26 cellular contexts compared by ENCODE assay signal in genomic region chr10:85986777-85987176, GRCh38.
DNase-seq lines count a peak whose midpoint lies in the region; ATAC-seq, FAIRE-seq and TF ChIP-seq lines count a peak whose summit lies in the region.
"Had no signal": no experiment of that assay in that cellular context is flagged by ENCODE, and none has a peak within 500 bp of the region (broad histone marks: within the 10 kb centered on the region; RNA-seq: fewer than 3 reads in every experiment).

No MANE protein-coding gene starts in this region.

- H3K27me3 Mint-ChIP-seq in CD8-positive, alpha-beta T cell (ENCODE audit: low read depth), result peaks cover 11% of the 10 kb centered on the region

- TF ChIP-seq POLR2A in H54 (IDR thresholded peaks at IDR 0.05; ENCODE audit: low read depth, low read length), result no peak

- CTCF ChIA-PET in CD8-positive, alpha-beta T cell (lab: Charles Lee), result no interaction called here

- H3K36me3 ChIP-seq in RWPE2 (ENCODE audit: low read depth), result no peaks in the 10 kb centered on the region
- no peaks in the 10 kb centered on the region for H3K36me3 ChIP-seq in keratinocyte (ENCODE audit: control insufficient read depth in 2 of 2, extremely low read depth in 1 of 2, insufficient read depth in 2 of 2, low read length in 2 of 2)
- no peaks in the 10 kb centered on the region for H3K36me3 ChIP-seq in CD8-positive, alpha-beta T cell (ENCODE audit: insufficient read depth, low read length)

- H3K27ac Mint-ChIP-seq in CD8-positive, alpha-beta T cell, result no peak overlapping the region
- H3K27ac Mint-ChIP-seq: B cell had no signal

- no peaks in the 10 kb centered on the region for H4K20me1 ChIP-seq in keratinocyte (ENCODE audit: control insufficient read depth, extremely low read depth, insufficient read depth, low read length)

- H3K36me3 Mint-ChIP-seq in CD8-positive, alpha-beta T cell, result no peaks in the 10 kb centered on the region

- H3K9ac ChIP-seq in keratinocyte (ENCODE audit: control insufficient read depth, extremely low read depth, insufficient read depth, low read length), result no peak overlapping the region

- FAIRE-seq in H54 (lab: Jason Lieb, UNC), result no peak
- FAIRE-seq in keratinocyte (lab: Jason Lieb, UNC), result peak; percentile 49
- FAIRE-seq: GM12892, GM19239, HTR-8/SVneo, K562 had no signal

- H3K27me3 ChIP-seq in RWPE2 (ENCODE audit: insufficient read depth, poor library complexity, severe bottlenecking) (no peaks in the 10 kb centered on the region), keratinocyte (ENCODE audit: control insufficient read depth, extremely low read depth, insufficient read depth, low read length) (no peaks in the 10 kb centered on the region)
- H3K27me3 ChIP-seq in CD8-positive, alpha-beta T cell (ENCODE audit: insufficient read depth, low read length), result no peaks in the 10 kb centered on the region

- H3K79me2 ChIP-seq in keratinocyte (ENCODE audit: control insufficient read depth, insufficient read depth, low read length), result no peaks in the 10 kb centered on the region

- intact Hi-C loops in CD8-positive, alpha-beta T cell (cut with DNase I, micrococcal nuclease), result no loop called here

- H3K9me3 ChIP-seq in RWPE2 (ENCODE audit: severe bottlenecking), result no peaks in the 10 kb centered on the region
- H3K9me3 ChIP-seq in keratinocyte (ENCODE audit: control insufficient read depth, low read depth, low read length), result no peaks in the 10 kb centered on the region
- H3K9me3 ChIP-seq in CD8-positive, alpha-beta T cell (ENCODE audit: low read length), result no peaks in the 10 kb centered on the region

- H3K9me1 ChIP-seq in keratinocyte (ENCODE audit: control insufficient read depth, extremely low read depth, insufficient read depth, low read length), result no peaks in the 10 kb centered on the region

- peak; percentile 80 for ATAC-seq in RWPE2 (ENCODE audit: low read depth)
- no peak for ATAC-seq in CD8-positive, alpha-beta T cell
- ATAC-seq: K562 had no signal

- TF ChIP-seq CTCF in RWPE2 (IDR thresholded peaks at IDR 0.05; ENCODE audit: poor library complexity, severe bottlenecking) (no peak), keratinocyte (optimal IDR thresholded peaks at IDR 0.05 in 1 of 3, IDR thresholded peaks at IDR 0.05 in 1 of 3, conservative IDR thresholded peaks at IDR 0.05 in 1 of 3; ENCODE audit: extremely low read depth in 1 of 3, insufficient read depth in 2 of 3, low read length in 3 of 3) (no peak)
- no peak for TF ChIP-seq CTCF in CD8-positive, alpha-beta T cell (IDR thresholded peaks at IDR 0.05)

- POLR2A ChIA-PET in CD8-positive, alpha-beta T cell (lab: Charles Lee), result no interaction called here

- no peak overlapping the region for H3K4me3 Mint-ChIP-seq in CD8-positive, alpha-beta T cell
- H3K4me3 Mint-ChIP-seq: B cell had no signal

- H3K4me1 Mint-ChIP-seq in CD8-positive, alpha-beta T cell (ENCODE audit: low read depth), result no peaks in the 10 kb centered on the region
- H3K4me1 Mint-ChIP-seq: B cell had no signal

- no peak overlapping the region for H3K27ac ChIP-seq in RWPE2 (ENCODE audit: poor library complexity, severe bottlenecking)
- no peak overlapping the region for H3K27ac ChIP-seq in keratinocyte (ENCODE audit: control insufficient read depth, insufficient read depth, low read length)
- no peak overlapping the region for H3K27ac ChIP-seq in CD8-positive, alpha-beta T cell (ENCODE audit: low read depth, low read length)
- H3K27ac ChIP-seq: C4-2B, PC-9, SK-N-MC had no signal

- H3K4me2 ChIP-seq in keratinocyte (ENCODE audit: control insufficient read depth, extremely low read depth, insufficient read depth, low read depth, low read length), result no peak overlapping the region
- H3K4me2 ChIP-seq: PC-9 had no signal

- H3K4me1 ChIP-seq in RWPE2 (ENCODE audit: insufficient read depth, poor library complexity, severe bottlenecking) (no peaks in the 10 kb centered on the region), keratinocyte (ENCODE audit: control insufficient read depth, extremely low read depth, insufficient read depth, low read length) (no peaks in the 10 kb centered on the region)
- no peaks in the 10 kb centered on the region for H3K4me1 ChIP-seq in CD8-positive, alpha-beta T cell (ENCODE audit: insufficient read depth, low read length)

- dilution Hi-C loops in keratinocyte (cut with MboI; ENCODE audit: extremely low pct_ligation_motif_present, low sequenced_read_pairs), result no loop called here

- H3K9me3 Mint-ChIP-seq in CD8-positive, alpha-beta T cell, result no peaks in the 10 kb centered on the region

- no peak overlapping the region for H2AFZ ChIP-seq in keratinocyte (ENCODE audit: control insufficient read depth, low read length)
- H2AFZ ChIP-seq: PC-9 had no signal

- no peak overlapping the region for H3K4me3 ChIP-seq in RWPE2 (ENCODE audit: severe bottlenecking)
- no peak overlapping the region for H3K4me3 ChIP-seq in keratinocyte (ENCODE audit: control insufficient read depth in 2 of 3, extremely low read depth in 1 of 3, insufficient read depth in 2 of 3, low read depth in 1 of 3, low read length in 3 of 3)
- no peak overlapping the region for H3K4me3 ChIP-seq in CD8-positive, alpha-beta T cell (ENCODE audit: low read depth, low read length)
- H3K4me3 ChIP-seq: K562, PC-9, SK-N-MC had no signal

- DNase-seq in A172 (ENCODE audit: low spot score) (peak; percentile 56), H54 (ENCODE audit: insufficient read length, low spot score) (peak; percentile 15), RWPE2 (ENCODE audit: low spot score) (no peak), keratinocyte (ENCODE audit: low read depth, low spot score) (peak; percentile 25), T-helper 1 cell (no peak), GOT3 (lab: John Stamatoyannopoulos, UW) (no peak)
- no peak for DNase-seq in CD8-positive, alpha-beta T cell
- DNase-seq: DMS153, DND-41, H7, Kasumi-1, NCI-H1105 treated with DMSO at 0.1 percent for 48 hours, NCI-H146, NCI-H1930, NCI-H2227 treated with DMSO at 0.1 percent for 48 hours, NCI-H526 treated with DMSO at 0.1 percent for 48 hours, PC-9, RPMI8226, SHP77 treated with DMSO at 0.1 percent for 48 hours had no signal

Comparison
In these comparisons a context has a peak if more than half of its experiments do, and no peak if none do; other contexts are left out.
1. DNase-seq: peak in A172 (single experiment), H54 (single experiment) and keratinocyte (single experiment); none in RWPE2 (single experiment), T-helper 1 cell (0 of 5), CD8-positive, alpha-beta T cell (0 of 7) and GOT3 (single experiment).